In genomic region chr11:3816673-3817072, GRCh38 we compare ENCODE assay signal across 23 cellular contexts.
"Had no signal": no experiment of that assay in that cellular context is flagged by ENCODE, and none has a peak within 500 bp of the region (broad histone marks: within the 10 kb centered on the region; RNA-seq: fewer than 3 reads in every experiment).

No MANE protein-coding gene starts in this region.

- H3K27me3 Mint-ChIP-seq: activated naive CD8-positive, alpha-beta T cell treated with anti-CD3 and anti-CD28 coated beads, Interleukin-2, amount 10 ng/mL, durations not matched to agents 7 days and 5 days; activated T-helper 17 cell treated with anti-CD3 and anti-CD28 coated beads, Interleukin-2, amount 50 U/mL, for 72 hours; naive thymus-derived CD8-positive, alpha-beta T cell had no signal

- H3K4me1 ChIP-seq: body of pancreas, foreskin keratinocyte, psoas muscle had no signal

- H3K36me3 ChIP-seq: ovary had no signal

- ATAC-seq: activated T-helper 17 cell treated with anti-CD3 and anti-CD28 coated beads, Interleukin-2, amount 50 U/mL, for 72 hours; body of pancreas; foreskin keratinocyte; left lobe of liver; naive thymus-derived CD8-positive, alpha-beta T cell; psoas muscle had no signal

- H3K9me3 ChIP-seq: body of pancreas, ovary, psoas muscle, testis had no signal

- H3K27ac Mint-ChIP-seq: activated naive CD8-positive, alpha-beta T cell treated with anti-CD3 and anti-CD28 coated beads, Interleukin-2, amount 10 ng/mL, durations not matched to agents 7 days and 5 days; activated T-helper 17 cell treated with anti-CD3 and anti-CD28 coated beads, Interleukin-2, amount 50 U/mL, for 72 hours had no signal

- DNase-seq: activated CD4-positive, alpha-beta T cell treated with anti-CD3 and anti-CD28 coated beads, Interleukin-2, amount 50 U/mL, for 48 hours; activated naive CD4-positive, alpha-beta T cell; activated naive CD8-positive, alpha-beta T cell treated with anti-CD3 and anti-CD28 coated beads, Interleukin-2, amount 10 ng/mL, durations not matched to agents 7 days and 5 days; activated T-cell treated with anti-CD3 and anti-CD28 coated beads for 4 hours; amygdala; body of pancreas; endodermal cell; foreskin keratinocyte; hippocampal formation; mesenchymal stem cell; naive thymus-derived CD8-positive, alpha-beta T cell; ovary; psoas muscle; right cardiac atrium; stimulated activated CD4-positive, alpha-beta T cell treated with anti-CD3 and anti-CD28 coated beads, Interleukin-15, amount 100 ng/mL, for 24 hours; stimulated activated CD4-positive, alpha-beta T cell treated with anti-CD3 and anti-CD28 coated beads, Interleukin-2, amount 100 ng/mL, for 48 hours; T-helper 2 cell; testis had no signal

- H3K9me3 Mint-ChIP-seq: activated naive CD8-positive, alpha-beta T cell treated with anti-CD3 and anti-CD28 coated beads, Interleukin-2, amount 10 ng/mL, durations not matched to agents 7 days and 5 days; activated T-helper 17 cell treated with anti-CD3 and anti-CD28 coated beads, Interleukin-2, amount 50 U/mL, for 72 hours; endodermal cell; naive thymus-derived CD8-positive, alpha-beta T cell had no signal

- H3K27ac ChIP-seq: body of pancreas, epithelial cell of prostate, foreskin keratinocyte, ovary, psoas muscle, skin epidermis, testis, VCaP had no signal

- H3K27me3 ChIP-seq: body of pancreas, foreskin keratinocyte, ovary, testis had no signal

- H3K4me3 Mint-ChIP-seq: activated naive CD8-positive, alpha-beta T cell treated with anti-CD3 and anti-CD28 coated beads, Interleukin-2, amount 10 ng/mL, durations not matched to agents 7 days and 5 days; activated T-helper 17 cell treated with anti-CD3 and anti-CD28 coated beads, Interleukin-2, amount 50 U/mL, for 72 hours; endodermal cell; naive thymus-derived CD8-positive, alpha-beta T cell had no signal

- H3K4me3 ChIP-seq: body of pancreas, ovary, psoas muscle, skin epidermis, testis had no signal
